Comparison of ENCODE assay signal across 27 cellular contexts in genomic region chr21:28908351-28908750, GRCh38.
"Had no signal": no experiment of that assay in that cellular context is flagged by ENCODE, and none has a peak within 500 bp of the region (broad histone marks: within the 10 kb centered on the region; RNA-seq: fewer than 3 reads in every experiment).

No MANE protein-coding gene starts in this region.

- H3K4me2 ChIP-seq: smooth muscle cell had no signal

- H3K27ac ChIP-seq: left lung, lower lobe of right lung, pancreas, prostate gland, right atrium auricular region, right lobe of liver, stomach, testis, thyroid gland, transverse colon, upper lobe of left lung had no signal

- H3K9me3 ChIP-seq: left lung, lower lobe of right lung, pancreas, prostate gland, right atrium auricular region, right lobe of liver, stomach, testis, thyroid gland, transverse colon, upper lobe of left lung had no signal

- H3K4me3 ChIP-seq: left lung, lower lobe of right lung, pancreas, prostate gland, right atrium auricular region, right lobe of liver, smooth muscle cell, stomach, testis, thyroid gland, transverse colon, upper lobe of left lung had no signal

- ATAC-seq: left colon; left lung; lower lobe of right lung; naive thymus-derived CD8-positive, alpha-beta T cell; pancreas; right lobe of liver; stimulated activated memory B cell treated with anti-CD40 and anti-IgM and Interleukin-4, amounts not matched to agents 10 μg/mL and 1 μg/mL and 100 μg/mL, for 72 hours; stimulated activated naive CD8-positive, alpha-beta T cell treated with anti-CD3 and anti-CD28 coated beads, Interleukin-15, Interleukin-2, amounts not matched to agents 100 U/mL and 50 U/mL, for 24 hours had no signal

- H3K27me3 ChIP-seq: left lung, pancreas, right atrium auricular region, right lobe of liver, stomach, testis, thyroid gland, transverse colon, upper lobe of left lung had no signal

- H3K4me1 ChIP-seq: left lung, lower lobe of right lung, pancreas, prostate gland, right atrium auricular region, right lobe of liver, stomach, testis, upper lobe of left lung had no signal

- H3K36me3 ChIP-seq: left lung, lower lobe of right lung, pancreas, prostate gland, right atrium auricular region, right lobe of liver, stomach, thyroid gland, transverse colon, upper lobe of left lung had no signal

- FAIRE-seq: keratinocyte, pancreas had no signal

- DNase-seq: hippocampal formation; kidney glomerular epithelial cell; left colon; left lung; lower lobe of right lung; mammary epithelial cell; mesenchymal stem cell; naive thymus-derived CD8-positive, alpha-beta T cell; nucleus accumbens; pancreas; posterior cingulate gyrus; right lobe of liver; stimulated activated CD4-positive, alpha-beta T cell treated with anti-CD3 and anti-CD28 coated beads, Interleukin-1b, Interleukin-23, amount 100 ng/mL, for 48 hours; stimulated activated CD4-positive, alpha-beta T cell treated with anti-CD3 and anti-CD28 coated beads, Interleukin-2, amount 100 ng/mL, for 48 hours; stimulated activated CD4-positive, alpha-beta T cell treated with anti-CD3 and anti-CD28 coated beads, Interleukin-4, amount 100 ng/mL, for 4 hours; stimulated activated CD8-positive, alpha-beta memory T cell treated with anti-CD3 and anti-CD28 coated beads, Interleukin-4, amount 100 ng/mL, for 48 hours; stimulated activated naive CD8-positive, alpha-beta T cell treated with anti-CD3 and anti-CD28 coated beads, Interleukin-15, Interleukin-2, amounts not matched to agents 100 U/mL and 50 U/mL, for 24 hours; stomach; testis; thyroid gland; transverse colon; upper lobe of left lung had no signal
